ENCODE assay signal across 2 cellular contexts in the genomic region with DNA sequence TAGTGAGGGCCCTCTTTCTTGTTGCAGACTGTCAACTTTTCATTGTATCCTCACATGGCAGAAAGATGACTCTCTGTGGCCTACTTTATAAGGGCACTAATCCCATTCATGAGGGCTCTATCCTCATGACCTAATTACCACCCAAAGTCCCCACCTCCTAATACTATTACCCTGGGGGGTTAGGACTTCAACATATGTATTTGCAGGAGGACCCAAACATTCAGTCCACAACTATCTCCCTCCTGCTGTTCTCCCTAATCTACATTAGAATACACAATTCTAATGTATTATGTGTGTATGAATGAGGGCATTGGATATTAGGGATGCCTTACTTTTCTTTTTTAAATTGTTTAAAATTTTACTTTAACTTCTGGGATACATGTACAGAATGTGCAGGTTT.
TF ChIP-seq lines count a peak whose summit lies in the region.

No MANE protein-coding gene starts in this region.

TF ChIP-seq in GM23338, 12 proteins besides CTCF, POLR2A, EP300 and RAD21 (continued from another document):
- TF ChIP-seq ETS1 (IDR thresholded peaks at IDR 0.05) (no peak), NANOG (IDR thresholded peaks at IDR 0.05; ENCODE audit: borderline replicate concordance) (peak; percentile 54; the same call in 1 of the 2 replicates), EZH2phosphoT487 (IDR thresholded peaks at IDR 0.05; ENCODE audit: unreplicated experiment) (no peak), STAT1 (IDR thresholded peaks at IDR 0.05; ENCODE audit: unreplicated experiment) (no peak), ZNF114 (CRISPR knock-in tag; IDR thresholded peaks at IDR 0.05) (no peak), POLR2AphosphoS5 (IDR thresholded peaks at IDR 0.05; ENCODE audit: low read depth) (0 out of 2 replicates have a peak, but pooled peaks have one; percentile 27)

TF ChIP-seq in H1, 55 proteins besides CTCF, POLR2A, EP300 and RAD21 (continued from another document):
- TF ChIP-seq POU5F1 (IDR thresholded peaks at IDR 0.05; ENCODE audit: low read depth, low read length) (peak; percentile 45; the same call in 1 of the 2 replicates), JUN (IDR thresholded peaks at IDR 0.05; ENCODE audit: low read depth, low read length) (0 out of 2 replicates have a peak, but pooled peaks have one; percentile 24)
